In genomic region chr3:192878374-192878773, GRCh38 we compare ENCODE assay signal across 22 cellular contexts. TPM values are rescaled to one million over a fixed set of nuclear protein-coding genes. Genes with fewer than 3 reads are reported as not detected.
DNase-seq lines count a peak whose midpoint lies in the region; ATAC-seq and TF ChIP-seq lines count a peak whose summit lies in the region.
"Had no signal": no experiment of that assay in that cellular context is flagged by ENCODE, and none has a peak within 500 bp of the region (broad histone marks: within the 10 kb centered on the region; RNA-seq: fewer than 3 reads in every experiment).

No MANE protein-coding gene starts in this region.

- peaks cover 14% of the 10 kb centered on the region for H3K79me1 ChIP-seq in mesendoderm (ENCODE audit: low read length)

- H3K9ac ChIP-seq in HCT116 (ENCODE audit: low read length) = peak overlapping the region; percentile 50; the same call in 1 of the 2 replicates
- no peak overlapping the region for H3K9ac ChIP-seq in mesendoderm (ENCODE audit: low read length)
- no peak overlapping the region for H3K9ac ChIP-seq in mammary epithelial cell (ENCODE audit: insufficient read depth, low read length)

- no peaks in the 10 kb centered on the region for H3K9me2 ChIP-seq in HCT116 (ENCODE audit: insufficient read depth)

- no peak overlapping the region for H3K56ac ChIP-seq in mesendoderm (ENCODE audit: low read length)

- H3K27me3 ChIP-seq in HCT116 (ENCODE audit: insufficient read depth, low read length) (no peaks in the 10 kb centered on the region), adrenal gland (no peaks in the 10 kb centered on the region), mesendoderm (ENCODE audit: insufficient read depth, low read length, poor library complexity) (no peaks in the 10 kb centered on the region), mammary epithelial cell (ENCODE audit: insufficient read depth, low read length) (no peaks in the 10 kb centered on the region)
- H3K27me3 ChIP-seq: SJSA1 had no signal

- H4K20me1 ChIP-seq in HCT116 (ENCODE audit: insufficient read depth) = no peaks in the 10 kb centered on the region
- no peaks in the 10 kb centered on the region for H4K20me1 ChIP-seq in mammary epithelial cell (ENCODE audit: insufficient read depth, low read length)

- no peaks in the 10 kb centered on the region for H3K79me2 ChIP-seq in HCT116 (ENCODE audit: insufficient read depth, low read length)
- peaks cover 43% of the 10 kb centered on the region for H3K79me2 ChIP-seq in mesendoderm (ENCODE audit: control insufficient read depth, insufficient read depth, low read length)
- peaks cover 25% of the 10 kb centered on the region for H3K79me2 ChIP-seq in mammary epithelial cell (ENCODE audit: insufficient read depth, low read length)

- no peak overlapping the region for H2BK5ac ChIP-seq in mesendoderm (ENCODE audit: low read length)

- no peaks in the 10 kb centered on the region for H3K9me3 ChIP-seq in HCT116 (ENCODE audit: control insufficient read depth in 1 of 2, insufficient read depth in 1 of 2, low read depth in 1 of 2, low read length in 2 of 2)
- H3K9me3 ChIP-seq in adrenal gland (replicated peaks in 1 of 3) = no peaks in the 10 kb centered on the region
- no peaks in the 10 kb centered on the region for H3K9me3 ChIP-seq in mammary epithelial cell (replicated peaks; ENCODE audit: insufficient read depth, low read length)
- H3K9me3 ChIP-seq: HAP-1, SJSA1 had no signal

- no peak overlapping the region for H2BK15ac ChIP-seq in mesendoderm (replicated peaks; ENCODE audit: low read depth)

- no peak for TF ChIP-seq CTCF in HCT116 (IDR thresholded peaks at IDR 0.05 in 2 of 3, conservative IDR thresholded peaks at IDR 0.05 in 1 of 3; ENCODE audit: borderline replicate concordance in 1 of 3, insufficient read depth in 1 of 3, low read depth in 2 of 3, low read length in 2 of 3)
- TF ChIP-seq CTCF in adrenal gland (IDR thresholded peaks at IDR 0.05) = no peak
- no peak for TF ChIP-seq CTCF in mammary epithelial cell (conservative IDR thresholded peaks at IDR 0.05 in 1 of 2, IDR thresholded peaks at IDR 0.05 in 1 of 2; ENCODE audit: extremely low read depth in 1 of 2, insufficient read depth in 1 of 2, low read depth in 1 of 2, low read length in 2 of 2)

- dilution Hi-C loops in mammary epithelial cell (cut with HindIII; ENCODE audit: low sequenced_read_pairs) = no loop called here

- H3K36me3 ChIP-seq in HCT116 (ENCODE audit: control insufficient read depth in 1 of 2, insufficient read depth in 2 of 2, low read length in 2 of 2) (no peaks in the 10 kb centered on the region), adrenal gland (replicated peaks in 1 of 2) (no peaks in the 10 kb centered on the region), mesendoderm (ENCODE audit: control insufficient read depth, insufficient read depth, low read length) (no peaks in the 10 kb centered on the region), mammary epithelial cell (ENCODE audit: insufficient read depth, low read length) (no peaks in the 10 kb centered on the region)
- H3K36me3 ChIP-seq: HAP-1, SJSA1 had no signal

- no peak for ATAC-seq in HCT116
- ATAC-seq in HG03280 (IDR thresholded peaks at IDR 0.05; ENCODE audit: unreplicated experiment) = no peak
- ATAC-seq: CD8-positive, alpha-beta T cell; K562; Right ventricle myocardium inferior had no signal

- H3K18ac ChIP-seq in mesendoderm (ENCODE audit: low read length) = no peak overlapping the region

- TF ChIP-seq POLR2A in HCT116 (IDR thresholded peaks at IDR 0.05; ENCODE audit: borderline replicate concordance, extremely low read depth, insufficient read depth, insufficient read length) (no peak), adrenal gland (IDR thresholded peaks at IDR 0.05) (no peak)

- no peak overlapping the region for H3K4me2 ChIP-seq in HCT116 (ENCODE audit: low read length)
- H3K4me2 ChIP-seq in mesendoderm (ENCODE audit: low read length) = no peak overlapping the region
- H3K4me2 ChIP-seq in mammary epithelial cell (ENCODE audit: insufficient read depth, low read depth, low read length) = no peak overlapping the region

- H2BK120ac ChIP-seq in mesendoderm (ENCODE audit: low read depth, low read length) = no peak overlapping the region

- H4K8ac ChIP-seq in mesendoderm (ENCODE audit: low read depth, low read length) = no peak overlapping the region

- no peak overlapping the region for H3K23ac ChIP-seq in mesendoderm (ENCODE audit: low read length)

- POLR2A ChIA-PET in HCT116 (lab: Charles Lee) = no interaction called here

- intact Hi-C loops in HCT116 (cut with micrococcal nuclease) (no loop called here), adrenal gland (cut with DNase I) (no loop called here), mammary epithelial cell (cut with micrococcal nuclease) (loop anchor here (2.0 kb wide), 1 partner anchor 22 kb away; no protein-coding TSS in a partner anchor)

- BruUV-seq in HCT116 (replicated peaks; lab: Mats Ljungman, UMichigan) (no TSS peak), mammary epithelial cell (replicated peaks; lab: Mats Ljungman, UMichigan) (no TSS peak)

- peak overlapping the region; percentile 21 for H3K4ac ChIP-seq in mesendoderm (ENCODE audit: low read depth, low read length)

- H3K4me3 ChIP-seq in HCT116 (replicated peaks in 1 of 2; ENCODE audit: low read depth in 1 of 2, low read length in 2 of 2) = no peak overlapping the region
- no peak overlapping the region for H3K4me3 ChIP-seq in adrenal gland
- no peak overlapping the region for H3K4me3 ChIP-seq in mesendoderm (ENCODE audit: low read length)
- no peak overlapping the region for H3K4me3 ChIP-seq in mammary epithelial cell (replicated peaks in 1 of 3; ENCODE audit: insufficient read depth in 1 of 3, low read depth in 2 of 3, low read length in 3 of 3)
- H3K4me3 ChIP-seq: HAP-1, K562, SJSA1 had no signal

- WGBS in adrenal gland, 4 donors = 72 to 92% (median 87%) methylated on average over 7 of the region's 7 CpGs
- no CpG with 5 or more reads among the region's 7 CpGs for WGBS in mesendoderm (ENCODE audit: extremely low coverage, insufficient coverage, low lambda C conversion rate)
- 95% methylated on average over 7 of the region's 7 CpGs for WGBS in mammary epithelial cell (ENCODE audit: low coverage, missing lambda C conversion rate)

- in situ Hi-C loops in mammary epithelial cell (cut with MboI; ENCODE audit: low sequenced_read_pairs in 2 of 2) = no loop called here

- H2AK5ac ChIP-seq in mesendoderm (ENCODE audit: low read length) = no peak overlapping the region

- no peak for DNase-seq in HCT116 (ENCODE audit: low read depth, low spot score)
- no peak for DNase-seq in adrenal gland
- no peak for DNase-seq in mesendoderm
- DNase-seq in COLO668 (lab: John Stamatoyannopoulos, UW; ENCODE audit: unreplicated experiment) = no peak
- no peak for DNase-seq in SHP77 treated with DMSO at 0.1 percent for 48 hours (lab: John Stamatoyannopoulos, UW)
- no peak for DNase-seq in mammary epithelial cell
- DNase-seq: C1 segment of cervical spinal cord; CD8-positive, alpha-beta T cell; DMS79 treated with DMSO at 0.1 percent for 48 hours; GF-D8; Kasumi-1; NCI-H1092 treated with DMSO at 0.1 percent for 48 hours; NCI-H2029; NCI-H446; NCI-H524 treated with DMSO at 0.1 percent for 48 hours; NCI-H774; PC-3 had no signal

- RAD21 ChIA-PET in HCT116 (lab: Charles Lee; ENCODE audit: low non-redundant PET in 1 of 2, low total read pairs in 2 of 2, uncharacterized antibody in 2 of 2, unreplicated experiment in 2 of 2) = no interaction called here

- peak overlapping the region; percentile 63; the same call in 1 of the 2 replicates for H3K27ac ChIP-seq in HCT116 (ENCODE audit: low read depth, low read length)
- H3K27ac ChIP-seq in adrenal gland = peak overlapping the region in 4 of 5 donors; percentile 18 to 91 (median 70)
- peak overlapping the region; percentile 81 for H3K27ac ChIP-seq in mesendoderm (ENCODE audit: low read depth, low read length)
- no peak overlapping the region for H3K27ac ChIP-seq in mammary epithelial cell (ENCODE audit: insufficient read depth, low read depth, low read length)
- H3K27ac ChIP-seq: SJSA1 had no signal

- H2AFZ ChIP-seq in HCT116 (ENCODE audit: low read depth, low read length, poor library complexity, severe bottlenecking) (no peak overlapping the region), mammary epithelial cell (ENCODE audit: low read depth, low read length) (no peak overlapping the region)

- H4K5ac ChIP-seq in mesendoderm (ENCODE audit: low read length) = no peak overlapping the region

- TF ChIP-seq RAD21 in HCT116 (IDR thresholded peaks at IDR 0.05; ENCODE audit: low read depth) = no peak

- CTCF ChIA-PET in HCT116 (lab: Charles Lee) = no interaction called here
- CTCF ChIA-PET in mammary epithelial cell (lab: Charles Lee; ENCODE audit: low non-redundant PET) = interaction anchor here (0.6 kb wide), 1 partner anchor 26 kb away, joined by 3 read pairs; no protein-coding TSS in a partner anchor

- H3K4me1 ChIP-seq in HCT116 (ENCODE audit: control insufficient read depth in 1 of 2, insufficient read depth in 2 of 2, low read length in 2 of 2) (peaks cover 18 to 26% of the 10 kb centered on the region in 2 experiments), adrenal gland (replicated peaks in 1 of 2) (peaks cover 12 to 14% of the 10 kb centered on the region in 2 donors), mesendoderm (ENCODE audit: control insufficient read depth, low read depth, low read length) (peaks cover 4% of the 10 kb centered on the region), mammary epithelial cell (ENCODE audit: insufficient read depth, low read length) (peaks cover 22% of the 10 kb centered on the region)

TF ChIP-seq in HCT116, 20 proteins besides CTCF, POLR2A, EP300 and RAD21 (continues in another document):
- TF ChIP-seq SIN3A (IDR thresholded peaks at IDR 0.05; ENCODE audit: low read depth) = no peak
- no peak for TF ChIP-seq TCF7L2 (IDR thresholded peaks at IDR 0.05; ENCODE audit: borderline replicate concordance, extremely low read depth, insufficient read depth, insufficient read length)
- TF ChIP-seq ZFX (IDR thresholded peaks at IDR 0.05) = no peak
- TF ChIP-seq EGR1 (IDR thresholded peaks at IDR 0.05; ENCODE audit: low read depth) = no peak
- TF ChIP-seq ELF1 (IDR thresholded peaks at IDR 0.05; ENCODE audit: borderline replicate concordance, low read depth) = no peak

RNA-seq across cellular contexts. Expression of gene MB21D2, which starts 39.3 kb away (rescaled TPM):
- total RNA-seq in HCT116 (2021; ENCODE audit: unreplicated experiment) (2.8 TPM), adrenal gland (10 to 100 TPM in 1 of 8 donors, 1 to 10 TPM in 7; 1.9 to 16.8 (median 5.8) TPM), mammary epithelial cell (1 to 10 TPM; 5.2 to 7.8 TPM)
- polyA plus RNA-seq in HCT116 (2012) = 1.2 and 1.4 TPM in 2 replicates
- polyA plus RNA-seq in adrenal gland (1 to 10 TPM; 1.4 to 6.5 (median 4.0) TPM), mammary epithelial cell (4.7 TPM)
- 19.5 TPM for polyA plus RNA-seq in mesendoderm (2013, experiment 1 of 2)
- polyA plus RNA-seq in mesendoderm (2013, experiment 2 of 2) = 19.5 TPM
- 4.9 TPM for polyA minus RNA-seq in mammary epithelial cell
- total RNA-seq: K562 had no signal
